Comparison of ENCODE assay signal across 27 cellular contexts in genomic region chr2:95004702-95005101, GRCh38. TPM values are rescaled to one million over a fixed set of nuclear protein-coding genes. Genes with fewer than 3 reads are reported as not detected.
DNase-seq lines count a peak whose midpoint lies in the region; ATAC-seq, FAIRE-seq and TF ChIP-seq lines count a peak whose summit lies in the region.
"Had no signal": no experiment of that assay in that cellular context is flagged by ENCODE, and none has a peak within 500 bp of the region (broad histone marks: within the 10 kb centered on the region; RNA-seq: fewer than 3 reads in every experiment).

No MANE protein-coding gene starts in this region.

- peaks cover 0 to 2% (median 0%) of the 10 kb centered on the region in 7 donors for H3K9me3 Mint-ChIP-seq in CD4-positive, CD25-positive, alpha-beta regulatory T cell
- H3K9me3 Mint-ChIP-seq in astrocyte (ENCODE audit: unreplicated experiment) (no peaks in the 10 kb centered on the region), neural crest cell (no peaks in the 10 kb centered on the region)
- H3K9me3 Mint-ChIP-seq: CD8-positive, alpha-beta T cell; memory B cell had no signal

- no peak overlapping the region for H3K4me3 ChIP-seq in CD4-positive, CD25-positive, alpha-beta regulatory T cell (ENCODE audit: low read depth, low read length)
- peak overlapping the region; percentile 40 for H3K4me3 ChIP-seq in Loucy (ENCODE audit: low read length, poor library complexity, severe bottlenecking)
- no peak overlapping the region for H3K4me3 ChIP-seq in astrocyte (ENCODE audit: insufficient read depth, low read depth, low read length)
- H3K4me3 ChIP-seq: A549, coronary artery, HAP-1, skin epidermis had no signal

- H3K36me3 ChIP-seq in CD4-positive, CD25-positive, alpha-beta regulatory T cell (ENCODE audit: control insufficient read depth, insufficient read depth, low read length) = no peaks in the 10 kb centered on the region
- no peaks in the 10 kb centered on the region for H3K36me3 ChIP-seq in Loucy (ENCODE audit: insufficient read depth, low read length)
- no peaks in the 10 kb centered on the region for H3K36me3 ChIP-seq in astrocyte (ENCODE audit: insufficient read depth, low read length)
- H3K36me3 ChIP-seq: HAP-1 had no signal

- H3K9ac ChIP-seq in Loucy (ENCODE audit: low read depth, low read length, poor library complexity, severe bottlenecking) (no peak overlapping the region), astrocyte (ENCODE audit: low read length) (no peak overlapping the region)
- H3K9ac ChIP-seq: KMS-11 had no signal

- no peaks in the 10 kb centered on the region for H4K20me1 ChIP-seq in Loucy (ENCODE audit: insufficient read depth, low read length, poor library complexity, severe bottlenecking)
- no peaks in the 10 kb centered on the region for H4K20me1 ChIP-seq in astrocyte (ENCODE audit: insufficient read depth, low read length)

- H3K79me2 ChIP-seq in Loucy (ENCODE audit: insufficient read depth, low read length) = no peaks in the 10 kb centered on the region
- H3K79me2 ChIP-seq in astrocyte (ENCODE audit: insufficient read depth, low read length) = no peaks in the 10 kb centered on the region

- FAIRE-seq in astrocyte (lab: Jason Lieb, UNC) = no peak
- FAIRE-seq: A549, GM19239, HTR-8/SVneo had no signal

- H2AFZ ChIP-seq in Loucy (ENCODE audit: low read length) (peak overlapping the region; percentile 56; the same call in 1 of the 2 replicates), astrocyte (ENCODE audit: low read depth, low read length) (no peak overlapping the region)

- no peaks in the 10 kb centered on the region for H3K9me3 ChIP-seq in CD4-positive, CD25-positive, alpha-beta regulatory T cell (ENCODE audit: control insufficient read depth in 2 of 2, low read length in 2 of 2)
- H3K9me3 ChIP-seq in Loucy (ENCODE audit: insufficient read depth, low read depth, low read length) (no peaks in the 10 kb centered on the region), astrocyte (ENCODE audit: insufficient read depth, low read depth, low read length) (no peaks in the 10 kb centered on the region)
- H3K9me3 ChIP-seq: A549, HAP-1 had no signal

- H3K27me3 Mint-ChIP-seq in CD4-positive, CD25-positive, alpha-beta regulatory T cell = peaks cover 17% of the 10 kb centered on the region
- H3K27me3 Mint-ChIP-seq in astrocyte (ENCODE audit: low read depth, unreplicated experiment) (peaks cover 30% of the 10 kb centered on the region), neural crest cell (ENCODE audit: low read depth) (no peaks in the 10 kb centered on the region)

- peaks cover 0 to 8% (median 3%) of the 10 kb centered on the region in 4 donors for H3K4me1 Mint-ChIP-seq in CD4-positive, CD25-positive, alpha-beta regulatory T cell
- peaks cover 4% of the 10 kb centered on the region for H3K4me1 Mint-ChIP-seq in astrocyte (ENCODE audit: low read depth, unreplicated experiment)
- H3K4me1 Mint-ChIP-seq in neural crest cell = peaks cover 35% of the 10 kb centered on the region
- H3K4me1 Mint-ChIP-seq: memory B cell had no signal

- H3K4me1 ChIP-seq in CD4-positive, CD25-positive, alpha-beta regulatory T cell (ENCODE audit: control insufficient read depth, insufficient read depth, low read length, poor library complexity, severe bottlenecking) = no peaks in the 10 kb centered on the region
- H3K4me1 ChIP-seq in Loucy (ENCODE audit: insufficient read depth, low read length, poor library complexity, severe bottlenecking) (peaks cover 21% of the 10 kb centered on the region), astrocyte (ENCODE audit: insufficient read depth, low read length) (no peaks in the 10 kb centered on the region)
- H3K4me1 ChIP-seq: A549, HAP-1 had no signal

- DNase-seq in CD4-positive, CD25-positive, alpha-beta regulatory T cell = peak in 1 of 3 donors; percentile 18
- DNase-seq in astrocyte (ENCODE audit: low read depth) (no peak), neural crest cell (ENCODE audit: low read depth, low spot score) (no peak), GM19238 (ENCODE audit: insufficient read length, low spot score) (no peak), COR-L47 (lab: John Stamatoyannopoulos, UW) (no peak), GM03348 (ENCODE audit: low spot score) (no peak)
- DNase-seq in stimulated activated CD4-positive, alpha-beta T cell treated with anti-CD3 and anti-CD28 coated beads, Interleukin-4, amount 100 ng/mL, for 1 hour = no peak
- DNase-seq: activated CD8-positive, alpha-beta memory T cell treated with anti-CD3 and anti-CD28 coated beads for 24 hours; activated T-cell treated with anti-CD3 and anti-CD28 coated beads, Interleukin-2, amount 50 U/mL, for 1 hour; AML-193; amniotic stem cell; CD8-positive, alpha-beta T cell; effector memory CD4-positive, alpha-beta T cell; GDM1; NCI-H510A; stimulated activated CD8-positive, alpha-beta memory T cell treated with anti-CD3 and anti-CD28 coated beads, Interleukin-4, amount 100 ng/mL, for 48 hours; trophoblast cell had no signal

- H3K4me2 ChIP-seq in Loucy (ENCODE audit: low read depth, low read length, poor library complexity, severe bottlenecking) (peak overlapping the region; percentile 44), astrocyte (ENCODE audit: low read length) (no peak overlapping the region)
- H3K4me2 ChIP-seq: A549, KMS-11 had no signal

- no peak overlapping the region for H3K27ac ChIP-seq in CD4-positive, CD25-positive, alpha-beta regulatory T cell (ENCODE audit: insufficient read depth, low read length, poor library complexity, severe bottlenecking)
- H3K27ac ChIP-seq in astrocyte (ENCODE audit: low read depth, low read length) = no peak overlapping the region
- H3K27ac ChIP-seq: A549, coronary artery, KMS-11, skin epidermis had no signal

- H3K9me2 ChIP-seq in Loucy (replicated peaks; ENCODE audit: low read depth, low read length) = no peaks in the 10 kb centered on the region

- ATAC-seq in CD4-positive, CD25-positive, alpha-beta regulatory T cell (ENCODE audit: low read depth in 2 of 2) = peak in 1 of 2 donors; percentile 28
- ATAC-seq: A549; CD8-positive, alpha-beta T cell had no signal

- peak overlapping the region in 1 of 4 donors; percentile 48 for H3K4me3 Mint-ChIP-seq in CD4-positive, CD25-positive, alpha-beta regulatory T cell
- H3K4me3 Mint-ChIP-seq in astrocyte (ENCODE audit: unreplicated experiment) (peak overlapping the region; percentile 34), neural crest cell (no peak overlapping the region)
- H3K4me3 Mint-ChIP-seq: CD8-positive, alpha-beta T cell; memory B cell had no signal

- no peaks in the 10 kb centered on the region for H3F3A ChIP-seq in Loucy (ENCODE audit: low read depth)

- H3K27me3 ChIP-seq in CD4-positive, CD25-positive, alpha-beta regulatory T cell (ENCODE audit: control insufficient read depth, insufficient read depth, low read length) = no peaks in the 10 kb centered on the region
- H3K27me3 ChIP-seq in Loucy (ENCODE audit: insufficient read depth, low read length, poor library complexity, severe bottlenecking) = no peaks in the 10 kb centered on the region
- H3K27me3 ChIP-seq in astrocyte (ENCODE audit: insufficient read depth, low read length) = no peaks in the 10 kb centered on the region

- H3K36me3 Mint-ChIP-seq in CD4-positive, CD25-positive, alpha-beta regulatory T cell = peaks cover 3% of the 10 kb centered on the region
- H3K36me3 Mint-ChIP-seq in astrocyte (ENCODE audit: low read depth, unreplicated experiment) (no peaks in the 10 kb centered on the region), neural crest cell (ENCODE audit: low read depth) (no peaks in the 10 kb centered on the region)
- H3K36me3 Mint-ChIP-seq: CD8-positive, alpha-beta T cell; memory B cell had no signal

- peak overlapping the region in 2 of 3 donors; percentile 30 to 59 for H3K27ac Mint-ChIP-seq in CD4-positive, CD25-positive, alpha-beta regulatory T cell
- H3K27ac Mint-ChIP-seq in astrocyte (ENCODE audit: unreplicated experiment) (no peak overlapping the region), neural crest cell (ENCODE audit: unreplicated experiment) (peak overlapping the region; percentile 85)
- H3K27ac Mint-ChIP-seq: CD8-positive, alpha-beta T cell; memory B cell had no signal

- TF ChIP-seq CTCF in Loucy (conservative IDR thresholded peaks at IDR 0.05; ENCODE audit: low read length) (no peak), astrocyte (IDR thresholded peaks at IDR 0.05; ENCODE audit: insufficient read depth, low read depth, low read length) (no peak), neural crest cell (conservative IDR thresholded peaks at IDR 0.05) (no peak)

RNA-seq across cellular contexts. Expression of gene MAL, which starts 20.8 kb away (rescaled TPM):
- total RNA-seq in CD4-positive, CD25-positive, alpha-beta regulatory T cell = 130 TPM
- 100 to 1,000 TPM; 173 to 263 (median 213) TPM for polyA plus RNA-seq in CD4-positive, CD25-positive, alpha-beta regulatory T cell
- total RNA-seq in astrocyte = 0.41 TPM in 1 of 2 replicates, not detected in the other
- total RNA-seq in neural crest cell = 0.48 and 0.65 TPM in 2 replicates
- total RNA-seq: fibroblast of villous mesenchyme had no signal
- polyA plus RNA-seq: A549 had no signal

Comparison
In these comparisons a context has a peak if more than half of its experiments do, and no peak if none do; other contexts are left out.
1. RNA of gene MAL, which starts 20.8 kb away (total RNA-seq): 130 TPM in CD4-positive, CD25-positive, alpha-beta regulatory T cell (single experiment); 0.48 to 0.65 TPM in neural crest cell and 0.41 TPM in astrocyte; every median in the first group is over 10 times any median in the second.